Comparison of ENCODE assay signal across 8 cellular contexts in the genomic region with DNA sequence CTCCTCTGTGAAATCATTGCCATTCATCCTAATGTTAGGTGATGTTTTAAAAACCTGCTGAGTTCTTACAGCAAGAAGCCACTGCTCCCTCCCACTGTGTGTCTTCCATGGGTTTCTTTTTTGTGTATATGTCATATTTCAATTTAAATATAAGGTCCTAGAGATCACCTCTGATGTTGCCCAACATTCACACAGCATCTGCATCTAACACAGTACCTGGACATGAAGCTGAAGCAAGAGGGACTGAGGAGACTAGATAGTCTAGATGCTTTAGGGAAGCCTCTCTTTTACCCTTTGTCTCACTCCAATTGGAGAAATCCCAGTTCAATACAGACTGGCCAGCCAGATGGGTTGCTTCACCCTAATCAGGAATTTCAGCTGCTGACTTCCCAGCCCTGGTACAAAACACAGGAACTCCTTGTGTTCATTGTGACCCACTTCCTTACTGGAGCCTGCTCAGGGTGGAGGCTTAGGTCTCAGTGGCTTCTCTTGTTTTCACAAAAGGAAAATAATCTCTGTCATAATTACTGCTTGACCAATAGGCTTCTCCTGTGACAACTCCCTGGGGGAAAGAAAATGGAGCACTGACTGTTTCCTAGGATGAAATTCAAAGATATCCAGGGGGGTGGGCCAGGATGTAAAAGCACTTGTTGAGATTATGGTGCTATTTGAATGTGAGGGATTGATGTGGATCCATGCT. TPM values are rescaled to one million over a fixed set of nuclear protein-coding genes. Genes with fewer than 3 reads are reported as not detected.
DNase-seq lines count a peak whose midpoint lies in the region; ATAC-seq and TF ChIP-seq lines count a peak whose summit lies in the region.

No MANE protein-coding gene starts in this region.

- H3K36me3 Mint-ChIP-seq in activated B cell treated with CpG ODN at 0.5 μM for 24 hours (ENCODE audit: low read depth) (no peaks in the 10 kb centered on the region), H9 (ENCODE audit: insufficient read depth in 1 of 3, low read depth in 3 of 3) (no peaks in the 10 kb centered on the region)

- peaks cover 4% of the 10 kb centered on the region for H3K23me2 ChIP-seq in H9 (ENCODE audit: insufficient read length, low read depth, low read length, poor library complexity, severe bottlenecking)

- CTCF ChIA-PET in activated B cell treated with CpG ODN at 0.5 μM for 24 hours (lab: Charles Lee) = interaction anchor here (5.6 to 9.4 kb wide), 2 partner anchors 14 to 34 kb away, joined by 50 to 168 read pairs; a partner anchor contains a TSS

- intact Hi-C loops in activated B cell treated with CpG ODN at 0.5 μM for 24 hours (cut with micrococcal nuclease) (no loop called here), right cardiac atrium (cut with DNase I) (no loop called here)

- no peaks in the 10 kb centered on the region for H3K27me3 ChIP-seq in right cardiac atrium (ENCODE audit: control insufficient read depth, insufficient read depth)
- no peaks in the 10 kb centered on the region for H3K27me3 ChIP-seq in suprapubic skin
- H3K27me3 ChIP-seq in H9 (ENCODE audit: insufficient read depth, low read length) = peaks cover 12% of the 10 kb centered on the region; the same call in 1 of the 2 replicates

- H3T11ph ChIP-seq in H9 (ENCODE audit: low read length) = no peak overlapping the region

- H3K4me1 ChIP-seq in right cardiac atrium (ENCODE audit: control insufficient read depth, insufficient read depth, low read length) = peaks cover 36% of the 10 kb centered on the region
- H3K4me1 ChIP-seq in suprapubic skin = peaks cover 77% of the 10 kb centered on the region
- no peaks in the 10 kb centered on the region; the same call in 1 of the 2 replicates for H3K4me1 ChIP-seq in H9 (ENCODE audit: insufficient read depth, low read length)

- no peak overlapping the region for H4K91ac ChIP-seq in H9 (ENCODE audit: insufficient read length, low read depth, low read length)

- H3K4me3 Mint-ChIP-seq in activated B cell treated with CpG ODN at 0.5 μM for 24 hours (peak overlapping the region; percentile 35), H9 (no peak overlapping the region)

- TF ChIP-seq CTCF in activated B cell treated with CpG ODN at 0.5 μM for 24 hours (IDR thresholded peaks at IDR 0.05) (no peak), suprapubic skin (IDR thresholded peaks at IDR 0.05) (no peak), H9 (conservative IDR thresholded peaks at IDR 0.05) (no peak)

- no peak overlapping the region for H3K14ac ChIP-seq in H9 (ENCODE audit: insufficient read depth, low read length)

- peak overlapping the region; percentile 93 for H3K27ac ChIP-seq in right cardiac atrium (ENCODE audit: low read length)
- peak overlapping the region; percentile 71 for H3K27ac ChIP-seq in suprapubic skin
- no peak overlapping the region for H3K27ac ChIP-seq in H9 (ENCODE audit: insufficient read length, low read depth, low read length)

- H3K4me3 ChIP-seq in right cardiac atrium (ENCODE audit: low read length) = no peak overlapping the region
- H3K4me3 ChIP-seq in suprapubic skin = no peak overlapping the region

- H3K56ac ChIP-seq in H9 (ENCODE audit: insufficient read length, low read depth, low read length) = no peak overlapping the region

- POLR2A ChIA-PET in activated B cell treated with CpG ODN at 0.5 μM for 24 hours (lab: Charles Lee) = interaction anchor here (0.7 to 9.5 kb wide), 4 partner anchors 11 to 1200 kb away, joined by 4 to 1136 read pairs (median 528); a partner anchor contains a TSS

- H4K20me1 ChIP-seq in H9 (ENCODE audit: control insufficient read depth, insufficient read depth, insufficient read length) = peaks cover 4% of the 10 kb centered on the region

- H3K9me3 Mint-ChIP-seq in activated B cell treated with CpG ODN at 0.5 μM for 24 hours = no peaks in the 10 kb centered on the region
- H3K9me3 Mint-ChIP-seq in H9 = no peaks in the 10 kb centered on the region

- no peak overlapping the region for H2BK5ac ChIP-seq in H9 (ENCODE audit: insufficient read length, low read length)

- no peak overlapping the region for H4K5ac ChIP-seq in H9 (ENCODE audit: insufficient read length, low read depth, low read length)

- H3K27me3 Mint-ChIP-seq in activated B cell treated with CpG ODN at 0.5 μM for 24 hours (no peaks in the 10 kb centered on the region), H9 (ENCODE audit: low read depth) (peaks cover 94% of the 10 kb centered on the region)

- H3K79me1 ChIP-seq in H9 (ENCODE audit: insufficient read depth, low read depth, low read length, poor library complexity, severe bottlenecking) = no peaks in the 10 kb centered on the region

- H3K23ac ChIP-seq in H9 (ENCODE audit: insufficient read length, low read depth, low read length) = no peak overlapping the region

- H3K36me3 ChIP-seq in suprapubic skin = no peaks in the 10 kb centered on the region

- no peak overlapping the region for H3K18ac ChIP-seq in H9 (ENCODE audit: insufficient read length, low read depth, low read length)

- H3K4ac ChIP-seq in H9 (ENCODE audit: low read depth, low read length) = no peak overlapping the region

- no peak overlapping the region for H2BK15ac ChIP-seq in H9 (ENCODE audit: low read depth, low read length)

- DNase-seq in NCI-H82 (lab: John Stamatoyannopoulos, UW) = peak; percentile 51
- DNase-seq in NCI-H82 treated with DMSO at 0.1 percent for 48 hours (lab: John Stamatoyannopoulos, UW; ENCODE audit: unreplicated experiment) = no peak
- no peak for DNase-seq in activated B cell treated with CpG ODN at 0.5 μM for 24 hours
- DNase-seq in right cardiac atrium = peak in 2 of 3 donors; percentile 61 to 82
- no peak for DNase-seq in suprapubic skin (ENCODE audit: low spot score in 2 of 2)
- DNase-seq in glomerular visceral epithelial cell (ENCODE audit: extremely low spot score) = no peak
- no peak for DNase-seq in Kasumi-1 (lab: John Stamatoyannopoulos, UW)
- no peak for DNase-seq in H9

- no peak for TF ChIP-seq EP300 in suprapubic skin (IDR thresholded peaks at IDR 0.05)

- no peak overlapping the region for H2BK120ac ChIP-seq in H9 (ENCODE audit: low read depth, low read length, poor library complexity, severe bottlenecking)

- H3K4me1 Mint-ChIP-seq in activated B cell treated with CpG ODN at 0.5 μM for 24 hours (peaks cover 94% of the 10 kb centered on the region), H9 (peaks cover 38 to 59% of the 10 kb centered on the region in 2 experiments)

- H3K27ac Mint-ChIP-seq in activated B cell treated with CpG ODN at 0.5 μM for 24 hours = peak overlapping the region; percentile 96
- no peak overlapping the region for H3K27ac Mint-ChIP-seq in H9

- H2AFZ ChIP-seq in H9 (ENCODE audit: low read length) = no peak overlapping the region

- no peak overlapping the region for H4K8ac ChIP-seq in H9 (replicated peaks; ENCODE audit: insufficient read length, low read depth, low read length)

- no peak overlapping the region for H2BK12ac ChIP-seq in H9 (ENCODE audit: insufficient read length, low read depth, low read length)

- no peak for TF ChIP-seq POLR2A in suprapubic skin (IDR thresholded peaks at IDR 0.05)

- H3K4me2 ChIP-seq in H9 (ENCODE audit: insufficient read depth, insufficient read length, low read length) = no peak overlapping the region

- no peak overlapping the region for H2AK5ac ChIP-seq in H9 (ENCODE audit: insufficient read length, low read length)

- no peaks in the 10 kb centered on the region for H3K79me2 ChIP-seq in H9 (ENCODE audit: insufficient read depth, low read length)

- H2BK20ac ChIP-seq in H9 (ENCODE audit: low read depth, low read length, poor library complexity, severe bottlenecking) = no peak overlapping the region

- ATAC-seq in activated B cell treated with CpG ODN at 0.5 μM for 24 hours (ENCODE audit: low read depth) (no peak), right cardiac atrium (peak; percentile 75 to 84)

- H3K9ac ChIP-seq in H9 (ENCODE audit: extremely low read depth, insufficient read length, low read length) = no peak overlapping the region

- H3K9me3 ChIP-seq in right cardiac atrium (ENCODE audit: control insufficient read depth, low read length) (no peaks in the 10 kb centered on the region), suprapubic skin (no peaks in the 10 kb centered on the region), H9 (ENCODE audit: control insufficient read depth, low read depth, low read length) (no peaks in the 10 kb centered on the region)

RNA-seq across cellular contexts. Expression of a gene that starts 17.3 kb away (rescaled TPM):
- total RNA-seq in activated B cell treated with CpG ODN at 0.5 μM for 24 hours = 419 and 448 TPM in 2 replicates
- total RNA-seq in right cardiac atrium = 100 to 1,000 TPM in 2 of 4 donors, 10 to 100 TPM in 2; 68.1 to 361 (median 105) TPM
- polyA plus RNA-seq in right cardiac atrium = 333 TPM
- 100 to 1,000 TPM; 160 to 319 (median 193) TPM for total RNA-seq in suprapubic skin
- 2.9 and 4.1 TPM in 2 replicates for total RNA-seq in H9 (2021)

RNA-seq across cellular contexts. Expression of a gene that starts 28.3 kb away (rescaled TPM):
- total RNA-seq in activated B cell treated with CpG ODN at 0.5 μM for 24 hours (not detected in 2 replicates), right cardiac atrium (10 to 100 TPM; 54.8 to 91.6 (median 63.5) TPM), suprapubic skin (10 to 100 TPM; 13.3 to 36.6 (median 22.9) TPM), H9 (2021) (not detected in 2 replicates)
- 35.9 TPM for polyA plus RNA-seq in right cardiac atrium

Comparison
In these comparisons a context has a peak if more than half of its experiments do, and no peak if none do; other contexts are left out.
1. DNase-seq: peak in NCI-H82 (single experiment) and right cardiac atrium (2 of 3); none in NCI-H82 treated with DMSO at 0.1 percent for 48 hours (single experiment), activated B cell treated with CpG ODN at 0.5 μM for 24 hours (single experiment), suprapubic skin (0 of 2), glomerular visceral epithelial cell (single experiment), Kasumi-1 (0 of 2) and H9 (single experiment).
2. RNA of a gene that starts 17.3 kb away (total RNA-seq): 419 to 448 TPM in activated B cell treated with CpG ODN at 0.5 μM for 24 hours, 160 to 319 TPM in suprapubic skin and 68.1 to 361 TPM in right cardiac atrium; 2.9 to 4.1 TPM in H9; every median in the first group is over 10 times any median in the second.
3. RNA of a gene that starts 28.3 kb away (total RNA-seq): 54.8 to 91.6 TPM in right cardiac atrium and 13.3 to 36.6 TPM in suprapubic skin; not detected in activated B cell treated with CpG ODN at 0.5 μM for 24 hours and not detected in H9; every median in the first group is over 10 times any median in the second.